In the genomic region with DNA sequence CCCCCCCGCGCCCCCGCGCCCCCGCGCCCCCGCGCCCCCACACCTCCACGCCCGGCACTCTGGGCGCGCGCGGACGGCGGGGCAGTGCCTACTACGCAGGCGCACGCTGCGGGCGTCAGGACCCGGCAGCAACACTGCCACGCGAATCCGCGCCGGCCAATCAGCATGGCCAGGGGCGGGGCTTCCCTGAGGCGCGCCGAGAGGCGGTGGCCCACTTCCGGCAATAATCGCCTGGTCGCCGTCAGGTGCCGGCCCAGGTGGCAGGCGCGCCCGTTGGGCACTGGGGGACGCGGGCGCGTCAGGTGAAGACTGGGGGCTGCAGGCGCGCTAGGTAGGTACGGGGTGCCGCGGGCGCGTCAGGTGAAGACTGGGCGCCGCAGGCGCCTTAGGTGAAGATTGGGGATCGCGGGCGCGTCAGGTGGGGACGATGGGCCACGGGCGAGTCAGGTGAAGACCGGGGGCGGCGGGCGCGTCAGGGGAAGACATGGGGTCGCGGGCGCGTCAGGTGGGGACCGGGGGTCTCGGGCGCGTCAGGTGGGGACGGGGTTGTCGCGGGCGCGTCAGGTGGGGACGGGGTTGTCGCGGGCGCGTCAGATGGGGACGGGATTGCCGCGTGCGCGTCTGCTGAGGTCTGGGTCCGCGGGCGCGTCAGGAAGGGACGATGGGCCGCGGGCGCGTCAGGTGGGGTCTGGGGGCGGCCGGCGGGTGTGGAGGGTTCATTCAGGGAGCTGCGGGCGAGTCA, we compare ENCODE assay signal across 1 cellular context.
TF ChIP-seq lines count a peak whose summit lies in the region.

No MANE protein-coding gene starts in this region.

TF ChIP-seq in HepG2, 621 proteins besides CTCF, POLR2A, EP300 and RAD21 (continued from another document and continues in another):
- TF ChIP-seq, protein P1, sequence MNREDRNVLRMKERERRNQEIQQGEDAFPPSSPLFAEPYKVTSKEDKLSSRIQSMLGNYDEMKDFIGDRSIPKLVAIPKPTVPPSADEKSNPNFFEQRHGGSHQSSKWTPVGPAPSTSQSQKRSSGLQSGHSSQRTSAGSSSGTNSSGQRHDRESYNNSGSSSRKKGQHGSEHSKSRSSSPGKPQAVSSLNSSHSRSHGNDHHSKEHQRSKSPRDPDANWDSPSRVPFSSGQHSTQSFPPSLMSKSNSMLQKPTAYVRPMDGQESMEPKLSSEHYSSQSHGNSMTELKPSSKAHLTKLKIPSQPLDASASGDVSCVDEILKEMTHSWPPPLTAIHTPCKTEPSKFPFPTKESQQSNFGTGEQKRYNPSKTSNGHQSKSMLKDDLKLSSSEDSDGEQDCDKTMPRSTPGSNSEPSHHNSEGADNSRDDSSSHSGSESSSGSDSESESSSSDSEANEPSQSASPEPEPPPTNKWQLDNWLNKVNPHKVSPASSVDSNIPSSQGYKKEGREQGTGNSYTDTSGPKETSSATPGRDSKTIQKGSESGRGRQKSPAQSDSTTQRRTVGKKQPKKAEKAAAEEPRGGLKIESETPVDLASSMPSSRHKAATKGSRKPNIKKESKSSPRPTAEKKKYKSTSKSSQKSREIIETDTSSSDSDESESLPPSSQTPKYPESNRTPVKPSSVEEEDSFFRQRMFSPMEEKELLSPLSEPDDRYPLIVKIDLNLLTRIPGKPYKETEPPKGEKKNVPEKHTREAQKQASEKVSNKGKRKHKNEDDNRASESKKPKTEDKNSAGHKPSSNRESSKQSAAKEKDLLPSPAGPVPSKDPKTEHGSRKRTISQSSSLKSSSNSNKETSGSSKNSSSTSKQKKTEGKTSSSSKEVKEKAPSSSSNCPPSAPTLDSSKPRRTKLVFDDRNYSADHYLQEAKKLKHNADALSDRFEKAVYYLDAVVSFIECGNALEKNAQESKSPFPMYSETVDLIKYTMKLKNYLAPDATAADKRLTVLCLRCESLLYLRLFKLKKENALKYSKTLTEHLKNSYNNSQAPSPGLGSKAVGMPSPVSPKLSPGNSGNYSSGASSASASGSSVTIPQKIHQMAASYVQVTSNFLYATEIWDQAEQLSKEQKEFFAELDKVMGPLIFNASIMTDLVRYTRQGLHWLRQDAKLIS (CRISPR knock-in tag; IDR thresholded peaks at IDR 0.05), result no peak
- TF ChIP-seq, protein P2, sequence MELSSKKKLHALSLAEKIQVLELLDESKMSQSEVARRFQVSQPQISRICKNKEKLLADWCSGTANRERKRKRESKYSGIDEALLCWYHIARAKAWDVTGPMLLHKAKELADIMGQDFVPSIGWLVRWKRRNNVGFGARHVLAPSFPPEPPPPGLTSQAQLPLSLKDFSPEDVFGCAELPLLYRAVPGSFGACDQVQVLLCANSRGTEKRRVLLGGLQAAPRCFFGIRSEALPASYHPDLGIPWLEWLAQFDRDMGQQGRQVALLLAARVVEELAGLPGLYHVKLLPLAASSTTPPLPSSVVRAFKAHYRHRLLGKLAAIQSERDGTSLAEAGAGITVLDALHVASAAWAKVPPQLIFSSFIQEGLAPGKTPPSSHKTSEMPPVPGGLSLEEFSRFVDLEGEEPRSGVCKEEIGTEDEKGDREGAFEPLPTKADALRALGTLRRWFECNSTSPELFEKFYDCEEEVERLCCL (CRISPR knock-in tag; IDR thresholded peaks at IDR 0.05; ENCODE audit: borderline replicate concordance), result no peak
- TF ChIP-seq MXI1 (IDR thresholded peaks at IDR 0.05; ENCODE audit: borderline replicate concordance, low read depth, low read length) (peak; percentile 96), ZNF761 (CRISPR knock-in tag; conservative IDR thresholded peaks at IDR 0.05) (0 out of 2 replicates have a peak, but pooled peaks have one; percentile 60), HDAC1 (CRISPR knock-in tag; IDR thresholded peaks at IDR 0.05) (peak; percentile 99), HIVEP1 (CRISPR knock-in tag; IDR thresholded peaks at IDR 0.05) (peak; percentile 37; the same call in 1 of the 2 replicates), HNRNPL (IDR thresholded peaks at IDR 0.05; ENCODE audit: low read depth, low read length) (0 out of 2 replicates have a peak, but pooled peaks have one; percentile 50), ZNF883 (CRISPR knock-in tag; IDR thresholded peaks at IDR 0.05; ENCODE audit: not compliant biosample characterization) (peak; percentile 95), ZNF251 (CRISPR knock-in tag; IDR thresholded peaks at IDR 0.05) (no peak), HNF4G (IDR thresholded peaks at IDR 0.05; ENCODE audit: borderline replicate concordance, low read depth, low read length) (no peak), HNF4G (CRISPR knock-in tag; IDR thresholded peaks at IDR 0.05; ENCODE audit: borderline replicate concordance, low read depth) (peak; percentile 22; the same call in 1 of the 2 replicates), ZMYM2 (CRISPR knock-in tag; IDR thresholded peaks at IDR 0.05) (no peak), MED8 (CRISPR knock-in tag; IDR thresholded peaks at IDR 0.05; ENCODE audit: insufficient replicate concordance) (peak; percentile 41), TRIM24 (CRISPR knock-in tag; IDR thresholded peaks at IDR 0.05) (no peak), ISL2 (CRISPR knock-in tag; IDR thresholded peaks at IDR 0.05) (0 out of 2 replicates have a peak, but pooled peaks have one; percentile 20), ZNF768 (CRISPR knock-in tag; IDR thresholded peaks at IDR 0.05) (0 out of 2 replicates have a peak, but pooled peaks have one; percentile 25), ZNF556 (CRISPR knock-in tag; IDR thresholded peaks at IDR 0.05; ENCODE audit: borderline replicate concordance) (peak; percentile 92), ZNF678 (CRISPR knock-in tag; IDR thresholded peaks at IDR 0.05) (0 out of 2 replicates have a peak, but pooled peaks have one; percentile 47), ZNF879 (CRISPR knock-in tag; IDR thresholded peaks at IDR 0.05) (no peak), KLF15 (CRISPR knock-in tag; IDR thresholded peaks at IDR 0.05; ENCODE audit: borderline replicate concordance) (peak; percentile 62; the same call in 1 of the 2 replicates), HOXA3 (CRISPR knock-in tag; IDR thresholded peaks at IDR 0.05) (peak; percentile 71; the same call in 1 of the 2 replicates), RNF2 (conservative IDR thresholded peaks at IDR 0.05; ENCODE audit: low read depth) (no peak), NRL (CRISPR knock-in tag; IDR thresholded peaks at IDR 0.05; ENCODE audit: borderline replicate concordance) (peak; percentile 47; the same call in 1 of the 2 replicates), JARID2 (CRISPR knock-in tag; IDR thresholded peaks at IDR 0.05; ENCODE audit: insufficient replicate concordance) (no peak), LCORL (IDR thresholded peaks at IDR 0.05) (no peak), LCORL (CRISPR knock-in tag; IDR thresholded peaks at IDR 0.05) (0 out of 2 replicates have a peak, but pooled peaks have one; percentile 41), RBM22 (optimal IDR thresholded peaks at IDR 0.05; ENCODE audit: low read length) (no peak), ZSCAN21 (CRISPR knock-in tag; IDR thresholded peaks at IDR 0.05; ENCODE audit: borderline replicate concordance) (peak; percentile 48; the same call in 1 of the 2 replicates), ZFYVE20 (CRISPR knock-in tag; IDR thresholded peaks at IDR 0.05; ENCODE audit: borderline replicate concordance, low read depth) (no peak), MED13 (CRISPR knock-in tag; IDR thresholded peaks at IDR 0.05) (no peak), SRF (IDR thresholded peaks at IDR 0.05; ENCODE audit: low read depth, low read length) (no peak), MAF1 (CRISPR knock-in tag; IDR thresholded peaks at IDR 0.05; ENCODE audit: borderline replicate concordance) (no peak), HES4 (CRISPR knock-in tag; IDR thresholded peaks at IDR 0.05; ENCODE audit: borderline replicate concordance) (peak; percentile 77; the same call in 1 of the 2 replicates), ZNF577 (CRISPR knock-in tag; IDR thresholded peaks at IDR 0.05; ENCODE audit: borderline replicate concordance, low read depth) (no peak), KAT8 (CRISPR knock-in tag; IDR thresholded peaks at IDR 0.05) (peak; percentile 92), TGIF2 (CRISPR knock-in tag; IDR thresholded peaks at IDR 0.05) (peak; percentile 94)
- TF ChIP-seq, protein P3, sequence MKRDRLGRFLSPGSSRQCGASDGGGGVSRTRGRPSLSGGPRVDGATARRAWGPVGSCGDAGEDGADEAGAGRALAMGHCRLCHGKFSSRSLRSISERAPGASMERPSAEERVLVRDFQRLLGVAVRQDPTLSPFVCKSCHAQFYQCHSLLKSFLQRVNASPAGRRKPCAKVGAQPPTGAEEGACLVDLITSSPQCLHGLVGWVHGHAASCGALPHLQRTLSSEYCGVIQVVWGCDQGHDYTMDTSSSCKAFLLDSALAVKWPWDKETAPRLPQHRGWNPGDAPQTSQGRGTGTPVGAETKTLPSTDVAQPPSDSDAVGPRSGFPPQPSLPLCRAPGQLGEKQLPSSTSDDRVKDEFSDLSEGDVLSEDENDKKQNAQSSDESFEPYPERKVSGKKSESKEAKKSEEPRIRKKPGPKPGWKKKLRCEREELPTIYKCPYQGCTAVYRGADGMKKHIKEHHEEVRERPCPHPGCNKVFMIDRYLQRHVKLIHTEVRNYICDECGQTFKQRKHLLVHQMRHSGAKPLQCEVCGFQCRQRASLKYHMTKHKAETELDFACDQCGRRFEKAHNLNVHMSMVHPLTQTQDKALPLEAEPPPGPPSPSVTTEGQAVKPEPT (CRISPR knock-in tag; IDR thresholded peaks at IDR 0.05; ENCODE audit: low read depth), result no peak
- TF ChIP-seq, protein P4, sequence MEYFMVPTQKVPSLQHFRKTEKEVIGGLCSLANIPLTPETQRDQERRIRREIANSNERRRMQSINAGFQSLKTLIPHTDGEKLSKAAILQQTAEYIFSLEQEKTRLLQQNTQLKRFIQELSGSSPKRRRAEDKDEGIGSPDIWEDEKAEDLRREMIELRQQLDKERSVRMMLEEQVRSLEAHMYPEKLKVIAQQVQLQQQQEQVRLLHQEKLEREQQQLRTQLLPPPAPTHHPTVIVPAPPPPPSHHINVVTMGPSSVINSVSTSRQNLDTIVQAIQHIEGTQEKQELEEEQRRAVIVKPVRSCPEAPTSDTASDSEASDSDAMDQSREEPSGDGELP (IDR thresholded peaks at IDR 0.05; ENCODE audit: borderline replicate concordance, low read depth), result peak; percentile 87
- TF ChIP-seq, protein P5, sequence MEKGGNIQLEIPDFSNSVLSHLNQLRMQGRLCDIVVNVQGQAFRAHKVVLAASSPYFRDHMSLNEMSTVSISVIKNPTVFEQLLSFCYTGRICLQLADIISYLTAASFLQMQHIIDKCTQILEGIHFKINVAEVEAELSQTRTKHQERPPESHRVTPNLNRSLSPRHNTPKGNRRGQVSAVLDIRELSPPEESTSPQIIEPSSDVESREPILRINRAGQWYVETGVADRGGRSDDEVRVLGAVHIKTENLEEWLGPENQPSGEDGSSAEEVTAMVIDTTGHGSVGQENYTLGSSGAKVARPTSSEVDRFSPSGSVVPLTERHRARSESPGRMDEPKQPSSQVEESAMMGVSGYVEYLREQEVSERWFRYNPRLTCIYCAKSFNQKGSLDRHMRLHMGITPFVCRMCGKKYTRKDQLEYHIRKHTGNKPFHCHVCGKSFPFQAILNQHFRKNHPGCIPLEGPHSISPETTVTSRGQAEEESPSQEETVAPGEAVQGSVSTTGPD (CRISPR knock-in tag; IDR thresholded peaks at IDR 0.05), result no peak
- TF ChIP-seq, protein P6, sequence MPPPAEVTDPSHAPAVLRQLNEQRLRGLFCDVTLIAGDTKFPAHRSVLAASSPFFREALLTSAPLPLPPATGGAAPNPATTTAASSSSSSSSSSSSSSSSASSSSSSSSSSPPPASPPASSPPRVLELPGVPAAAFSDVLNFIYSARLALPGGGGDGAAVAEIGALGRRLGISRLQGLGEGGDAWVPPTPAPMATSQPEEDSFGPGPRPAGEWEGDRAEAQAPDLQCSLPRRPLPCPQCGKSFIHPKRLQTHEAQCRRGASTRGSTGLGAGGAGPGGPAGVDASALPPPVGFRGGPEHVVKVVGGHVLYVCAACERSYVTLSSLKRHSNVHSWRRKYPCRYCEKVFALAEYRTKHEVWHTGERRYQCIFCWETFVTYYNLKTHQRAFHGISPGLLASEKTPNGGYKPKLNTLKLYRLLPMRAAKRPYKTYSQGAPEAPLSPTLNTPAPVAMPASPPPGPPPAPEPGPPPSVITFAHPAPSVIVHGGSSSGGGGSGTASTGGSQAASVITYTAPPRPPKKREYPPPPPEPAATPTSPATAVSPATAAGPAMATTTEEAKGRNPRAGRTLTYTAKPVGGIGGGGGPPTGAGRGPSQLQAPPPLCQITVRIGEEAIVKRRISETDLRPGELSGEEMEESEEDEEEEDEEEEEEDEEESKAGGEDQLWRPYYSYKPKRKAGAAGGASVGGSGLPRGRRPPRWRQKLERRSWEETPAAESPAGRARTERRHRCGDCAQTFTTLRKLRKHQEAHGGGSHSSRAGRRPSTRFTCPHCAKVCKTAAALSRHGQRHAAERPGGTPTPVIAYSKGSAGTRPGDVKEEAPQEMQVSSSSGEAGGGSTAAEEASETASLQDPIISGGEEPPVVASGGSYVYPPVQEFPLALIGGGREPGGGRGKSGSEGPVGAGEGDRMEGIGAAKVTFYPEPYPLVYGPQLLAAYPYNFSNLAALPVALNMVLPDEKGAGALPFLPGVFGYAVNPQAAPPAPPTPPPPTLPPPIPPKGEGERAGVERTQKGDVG (CRISPR knock-in tag; IDR thresholded peaks at IDR 0.05; ENCODE audit: borderline replicate concordance), result no peak
- TF ChIP-seq, protein P7, sequence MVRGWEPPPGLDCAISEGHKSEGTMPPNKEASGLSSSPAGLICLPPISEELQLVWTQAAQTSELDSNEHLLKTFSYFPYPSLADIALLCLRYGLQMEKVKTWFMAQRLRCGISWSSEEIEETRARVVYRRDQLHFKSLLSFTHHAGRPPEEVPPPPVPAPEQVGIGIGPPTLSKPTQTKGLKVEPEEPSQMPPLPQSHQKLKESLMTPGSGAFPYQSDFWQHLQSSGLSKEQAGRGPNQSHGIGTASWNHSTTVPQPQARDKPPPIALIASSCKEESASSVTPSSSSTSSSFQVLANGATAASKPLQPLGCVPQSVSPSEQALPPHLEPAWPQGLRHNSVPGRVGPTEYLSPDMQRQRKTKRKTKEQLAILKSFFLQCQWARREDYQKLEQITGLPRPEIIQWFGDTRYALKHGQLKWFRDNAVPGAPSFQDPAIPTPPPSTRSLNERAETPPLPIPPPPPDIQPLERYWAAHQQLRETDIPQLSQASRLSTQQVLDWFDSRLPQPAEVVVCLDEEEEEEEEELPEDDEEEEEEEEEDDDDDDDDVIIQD (CRISPR knock-in tag; IDR thresholded peaks at IDR 0.05; ENCODE audit: low read depth), result 0 out of 2 replicates have a peak, but pooled peaks have one; percentile 17
- TF ChIP-seq, protein P8, sequence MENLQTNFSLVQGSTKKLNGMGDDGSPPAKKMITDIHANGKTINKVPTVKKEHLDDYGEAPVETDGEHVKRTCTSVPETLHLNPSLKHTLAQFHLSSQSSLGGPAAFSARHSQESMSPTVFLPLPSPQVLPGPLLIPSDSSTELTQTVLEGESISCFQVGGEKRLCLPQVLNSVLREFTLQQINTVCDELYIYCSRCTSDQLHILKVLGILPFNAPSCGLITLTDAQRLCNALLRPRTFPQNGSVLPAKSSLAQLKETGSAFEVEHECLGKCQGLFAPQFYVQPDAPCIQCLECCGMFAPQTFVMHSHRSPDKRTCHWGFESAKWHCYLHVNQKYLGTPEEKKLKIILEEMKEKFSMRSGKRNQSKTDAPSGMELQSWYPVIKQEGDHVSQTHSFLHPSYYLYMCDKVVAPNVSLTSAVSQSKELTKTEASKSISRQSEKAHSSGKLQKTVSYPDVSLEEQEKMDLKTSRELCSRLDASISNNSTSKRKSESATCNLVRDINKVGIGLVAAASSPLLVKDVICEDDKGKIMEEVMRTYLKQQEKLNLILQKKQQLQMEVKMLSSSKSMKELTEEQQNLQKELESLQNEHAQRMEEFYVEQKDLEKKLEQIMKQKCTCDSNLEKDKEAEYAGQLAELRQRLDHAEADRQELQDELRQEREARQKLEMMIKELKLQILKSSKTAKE (CRISPR knock-in tag; IDR thresholded peaks at IDR 0.05; ENCODE audit: borderline replicate concordance), result no peak
- TF ChIP-seq, protein P9, sequence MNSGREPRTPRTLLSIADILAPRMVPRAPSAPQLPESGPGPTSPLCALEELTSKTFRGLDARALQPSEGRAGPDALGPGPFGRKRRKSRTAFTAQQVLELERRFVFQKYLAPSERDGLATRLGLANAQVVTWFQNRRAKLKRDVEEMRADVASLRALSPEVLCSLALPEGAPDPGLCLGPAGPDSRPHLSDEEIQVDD (CRISPR knock-in tag; IDR thresholded peaks at IDR 0.05; ENCODE audit: borderline replicate concordance), result peak; percentile 57; the same call in 1 of the 2 replicates
